ENCODE assay signal across 8 cellular contexts in genomic region chr2:85266424-85267041, GRCh38.
DNase-seq lines count a peak whose midpoint lies in the region; ATAC-seq and TF ChIP-seq lines count a peak whose summit lies in the region.

No MANE protein-coding gene starts in this region.

- WGBS in mesendoderm (ENCODE audit: extremely low coverage, insufficient coverage, low lambda C conversion rate): no CpG with 5 or more reads among the region's 7 CpGs

- peaks cover 3 to 14% (median 11%) of the 10 kb centered on the region in 3 donors for H3K27me3 Mint-ChIP-seq in CD14-positive monocyte (ENCODE audit: low read depth in 3 of 3)
- peaks cover 18% of the 10 kb centered on the region for H3K27me3 Mint-ChIP-seq in activated CD4-positive, alpha-beta T cell treated with anti-CD3 and anti-CD28 coated beads, Interleukin-2, amount 10 ng/mL, durations not matched to agents 7 days and 5 days

- H3K4ac ChIP-seq in mesendoderm (ENCODE audit: low read depth, low read length): no peak overlapping the region

- peak overlapping the region in 1 of 7 donors; percentile 9 for H3K27ac Mint-ChIP-seq in CD14-positive monocyte
- H3K27ac Mint-ChIP-seq in activated CD4-positive, alpha-beta T cell treated with anti-CD3 and anti-CD28 coated beads, Interleukin-2, amount 10 ng/mL, durations not matched to agents 7 days and 5 days: no peak overlapping the region

- DNase-seq in CD14-positive monocyte (ENCODE audit: low spot score): peak; percentile 62
- DNase-seq in LNCaP clone FGC (ENCODE audit: low read depth): no peak
- peak; percentile 74 for DNase-seq in activated CD4-positive, alpha-beta T cell treated with anti-CD3 and anti-CD28 coated beads, Interleukin-2, amount 10 ng/mL, durations not matched to agents 7 days and 5 days
- DNase-seq in dorsolateral prefrontal cortex: peak in 8 of 10 donors; percentile 34 to 66 (median 56)
- peak; percentile 88 for DNase-seq in mesendoderm
- DNase-seq in stimulated activated CD8-positive, alpha-beta memory T cell treated with anti-CD3 and anti-CD28 coated beads, Interleukin-4, amount 100 ng/mL, for 4 hours (ENCODE audit: low read depth in 2 of 2, low spot score in 1 of 2): peak; percentile 21 to 60

- no peaks in the 10 kb centered on the region for H3K36me3 ChIP-seq in mesendoderm (ENCODE audit: control insufficient read depth, insufficient read depth, low read length)

- H3K79me2 ChIP-seq in mesendoderm (ENCODE audit: control insufficient read depth, insufficient read depth, low read length): no peaks in the 10 kb centered on the region

- H3K4me2 ChIP-seq in mesendoderm (ENCODE audit: low read length): no peak overlapping the region

- H4K8ac ChIP-seq in mesendoderm (ENCODE audit: low read depth, low read length): no peak overlapping the region

- H3K23ac ChIP-seq in mesendoderm (ENCODE audit: low read length): no peak overlapping the region

- H3K18ac ChIP-seq in mesendoderm (ENCODE audit: low read length): no peak overlapping the region

- H3K4me3 ChIP-seq in LNCaP clone FGC (ENCODE audit: low read depth, low read length) (no peak overlapping the region), dorsolateral prefrontal cortex (no peak overlapping the region), mesendoderm (ENCODE audit: low read length) (no peak overlapping the region)

- intact Hi-C loops in CD14-positive monocyte (cut with micrococcal nuclease): loop anchor here in 1 of 2 donors (5.0 kb wide), 1 partner anchor 36 kb away; no protein-coding TSS in a partner anchor
- intact Hi-C loops in dorsolateral prefrontal cortex (cut with DNase I): no loop called here

- H3K4me1 ChIP-seq in mesendoderm (ENCODE audit: control insufficient read depth, low read depth, low read length): peaks cover 12% of the 10 kb centered on the region

- no peak overlapping the region for H4K5ac ChIP-seq in mesendoderm (ENCODE audit: low read length)

- POLR2A ChIA-PET in activated CD4-positive, alpha-beta T cell treated with anti-CD3 and anti-CD28 coated beads, Interleukin-2, amount 10 ng/mL, durations not matched to agents 7 days and 5 days (lab: Charles Lee): interaction anchor here (0.7 kb wide), 1 partner anchor 83 kb away, joined by 3 read pairs; no protein-coding TSS in a partner anchor

- no peak overlapping the region for H3K4me3 Mint-ChIP-seq in CD14-positive monocyte
- H3K4me3 Mint-ChIP-seq in activated CD4-positive, alpha-beta T cell treated with anti-CD3 and anti-CD28 coated beads, Interleukin-2, amount 10 ng/mL, durations not matched to agents 7 days and 5 days: no peak overlapping the region

- no peak overlapping the region for H3K9ac ChIP-seq in mesendoderm (ENCODE audit: low read length)

- H3K27ac ChIP-seq in dorsolateral prefrontal cortex (no peak overlapping the region), mesendoderm (ENCODE audit: low read depth, low read length) (no peak overlapping the region)

- no peak overlapping the region for H2BK120ac ChIP-seq in mesendoderm (ENCODE audit: low read depth, low read length)

- peak; percentile 98 for TF ChIP-seq CTCF in CD14-positive monocyte (IDR thresholded peaks at IDR 0.05)
- peak; percentile 53 for TF ChIP-seq CTCF in LNCaP clone FGC (IDR thresholded peaks at IDR 0.05; ENCODE audit: control insufficient read depth, extremely low read depth, insufficient read depth)
- TF ChIP-seq CTCF in dorsolateral prefrontal cortex (IDR thresholded peaks at IDR 0.05 in 54 of 56, conservative IDR thresholded peaks at IDR 0.05 in 2 of 56; ENCODE audit: low read depth in 1 of 56, partially characterized antibody in 56 of 56): peak; percentile 43 to 92 (median 81)

- no peak overlapping the region for H2BK15ac ChIP-seq in mesendoderm (replicated peaks; ENCODE audit: low read depth)

- H3K9me3 Mint-ChIP-seq in CD14-positive monocyte: no peaks in the 10 kb centered on the region
- no peaks in the 10 kb centered on the region for H3K9me3 Mint-ChIP-seq in activated CD4-positive, alpha-beta T cell treated with anti-CD3 and anti-CD28 coated beads, Interleukin-2, amount 10 ng/mL, durations not matched to agents 7 days and 5 days

- H3K56ac ChIP-seq in mesendoderm (ENCODE audit: low read length): no peak overlapping the region

- H3K79me1 ChIP-seq in mesendoderm (ENCODE audit: low read length): no peaks in the 10 kb centered on the region

- no peak overlapping the region for H2AK5ac ChIP-seq in mesendoderm (ENCODE audit: low read length)

- H3K36me3 Mint-ChIP-seq in CD14-positive monocyte: no peaks in the 10 kb centered on the region
- no peaks in the 10 kb centered on the region for H3K36me3 Mint-ChIP-seq in activated CD4-positive, alpha-beta T cell treated with anti-CD3 and anti-CD28 coated beads, Interleukin-2, amount 10 ng/mL, durations not matched to agents 7 days and 5 days (ENCODE audit: low read depth)

- H3K27me3 ChIP-seq in dorsolateral prefrontal cortex (no peaks in the 10 kb centered on the region), mesendoderm (ENCODE audit: insufficient read depth, low read length, poor library complexity) (no peaks in the 10 kb centered on the region)

- ATAC-seq in GM19351 (IDR thresholded peaks at IDR 0.05; ENCODE audit: unreplicated experiment) (peak; percentile 82), HG03469 (IDR thresholded peaks at IDR 0.05; ENCODE audit: unreplicated experiment) (no peak)

- CTCF ChIA-PET in activated CD4-positive, alpha-beta T cell treated with anti-CD3 and anti-CD28 coated beads, Interleukin-2, amount 10 ng/mL, durations not matched to agents 7 days and 5 days (lab: Charles Lee): interaction anchor here (0.7 to 1.3 kb wide), 12 partner anchors 9 to 156 kb away, joined by 3 to 6 read pairs (median 3); no protein-coding TSS in a partner anchor

- no peak overlapping the region for H2BK5ac ChIP-seq in mesendoderm (ENCODE audit: low read length)

- no peaks in the 10 kb centered on the region for H3K4me1 Mint-ChIP-seq in CD14-positive monocyte
- no peaks in the 10 kb centered on the region for H3K4me1 Mint-ChIP-seq in activated CD4-positive, alpha-beta T cell treated with anti-CD3 and anti-CD28 coated beads, Interleukin-2, amount 10 ng/mL, durations not matched to agents 7 days and 5 days
